Comparison of ENCODE assay signal across 15 cellular contexts in the genomic region with DNA sequence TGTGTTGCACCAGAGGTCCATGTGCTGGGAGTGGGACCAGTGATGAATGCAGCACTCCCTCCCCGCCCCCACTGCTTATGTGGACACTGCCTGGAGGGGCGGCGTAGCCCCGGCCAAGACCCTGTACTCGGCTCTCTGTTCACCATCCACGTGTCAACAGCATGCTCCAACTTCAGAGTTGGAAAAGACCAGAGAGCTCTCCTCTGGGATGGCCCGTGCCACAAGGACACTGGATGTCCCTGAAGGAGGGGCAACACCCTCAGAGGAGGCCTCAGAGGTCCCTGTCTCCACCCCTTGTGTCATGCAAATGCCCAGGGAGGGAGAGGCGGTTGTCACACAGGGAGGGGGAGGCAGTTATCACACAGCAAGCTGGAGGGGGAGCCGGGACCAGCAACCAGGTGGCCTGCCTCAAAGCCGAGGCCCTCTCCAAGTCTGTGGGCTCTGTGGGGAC.
"Had no signal": no experiment of that assay in that cellular context is flagged by ENCODE, and none has a peak within 500 bp of the region (broad histone marks: within the 10 kb centered on the region; RNA-seq: fewer than 3 reads in every experiment).

No MANE protein-coding gene starts in this region.

- H3K27ac ChIP-seq: cardiac muscle cell, dorsolateral prefrontal cortex, epithelial cell of prostate, hepatocyte, neutrophil, parathyroid adenoma had no signal

- H3K79me2 ChIP-seq: hepatocyte, parathyroid adenoma had no signal

- DNase-seq: activated T-cell treated with anti-CD3 and anti-CD28 coated beads for 4 hours; foreskin fibroblast; mesenchymal stem cell; naive thymus-derived CD8-positive, alpha-beta T cell; stimulated activated naive B cell treated with anti-CD40 and anti-IgM and Interleukin-4, amounts not matched to agents 10 μg/mL and 1 μg/mL and 100 μg/mL, for 72 hours; T1000 had no signal

- H3K4me3 Mint-ChIP-seq: activated naive CD8-positive, alpha-beta T cell; naive thymus-derived CD8-positive, alpha-beta T cell; stimulated activated naive B cell treated with anti-CD40 and anti-IgM and Interleukin-4, amounts not matched to agents 10 μg/mL and 1 μg/mL and 100 μg/mL, for 72 hours had no signal

- H3K4me1 ChIP-seq: parathyroid adenoma had no signal

- H2AFZ ChIP-seq: hepatocyte, parathyroid adenoma had no signal

- H3K4me3 ChIP-seq: cardiac muscle cell, dorsolateral prefrontal cortex, hepatocyte had no signal

- H3K4me1 Mint-ChIP-seq: naive thymus-derived CD8-positive, alpha-beta T cell; stimulated activated naive B cell treated with anti-CD40 and anti-IgM and Interleukin-4, amounts not matched to agents 10 μg/mL and 1 μg/mL and 100 μg/mL, for 72 hours had no signal

- H3K9ac ChIP-seq: parathyroid adenoma had no signal

- H3K36me3 ChIP-seq: cardiac muscle cell, neutrophil had no signal

- H3K27me3 ChIP-seq: cardiac muscle cell, dorsolateral prefrontal cortex, hepatocyte, neutrophil had no signal

- H3K36me3 Mint-ChIP-seq: activated naive CD8-positive, alpha-beta T cell; naive thymus-derived CD8-positive, alpha-beta T cell; stimulated activated naive B cell treated with anti-CD40 and anti-IgM and Interleukin-4, amounts not matched to agents 10 μg/mL and 1 μg/mL and 100 μg/mL, for 72 hours had no signal

- H3K27ac Mint-ChIP-seq: activated naive CD8-positive, alpha-beta T cell; naive thymus-derived CD8-positive, alpha-beta T cell; stimulated activated naive B cell treated with anti-CD40 and anti-IgM and Interleukin-4, amounts not matched to agents 10 μg/mL and 1 μg/mL and 100 μg/mL, for 72 hours had no signal

- H3K9me3 ChIP-seq: neutrophil had no signal

- ATAC-seq: activated CD4-positive, CD25-positive, alpha-beta regulatory T cell treated with anti-CD3 and anti-CD28 coated beads, Interleukin-2, amount 50 U/mL, for 24 hours; left ventricle myocardium superior; naive thymus-derived CD8-positive, alpha-beta T cell; stimulated activated naive B cell treated with anti-CD40 and anti-IgM and Interleukin-4, amounts not matched to agents 10 μg/mL and 1 μg/mL and 100 μg/mL, for 72 hours had no signal

- H3K27me3 Mint-ChIP-seq: activated naive CD8-positive, alpha-beta T cell had no signal

- H3K9me3 Mint-ChIP-seq: naive thymus-derived CD8-positive, alpha-beta T cell; stimulated activated naive B cell treated with anti-CD40 and anti-IgM and Interleukin-4, amounts not matched to agents 10 μg/mL and 1 μg/mL and 100 μg/mL, for 72 hours had no signal

- H3K4me2 ChIP-seq: hepatocyte had no signal
